In genomic region chrX:101462892-101463291, GRCh38 we compare ENCODE assay signal across 8 cellular contexts. TPM values are rescaled to one million over a fixed set of nuclear protein-coding genes. Genes with fewer than 3 reads are reported as not detected.
DNase-seq lines count a peak whose midpoint lies in the region; ATAC-seq and TF ChIP-seq lines count a peak whose summit lies in the region.

No MANE protein-coding gene starts in this region.

- no peak for ATAC-seq in activated CD4-positive, CD25-positive, alpha-beta regulatory T cell treated with anti-CD3 and anti-CD28 coated beads, Interleukin-2, amount 50 U/mL, for 24 hours
- no peak for ATAC-seq in left ventricle myocardium superior

- in situ Hi-C loops in HAP-1 (cut with MboI; ENCODE audit: low sequenced_read_pairs) = no loop called here

- no peaks in the 10 kb centered on the region for H3K4me1 ChIP-seq in HAP-1

- DNase-seq in AG10803 (ENCODE audit: low read depth) (peak; percentile 21), HAP-1 (ENCODE audit: low spot score in 2 of 2) (peak; percentile 30 to 31), NCI-H82 (lab: John Stamatoyannopoulos, UW) (peak; percentile 56), fibroblast of pulmonary artery (ENCODE audit: low read depth) (peak; percentile 41), left ventricle myocardium superior (no peak), SIG-M5 (lab: John Stamatoyannopoulos, UW) (no peak)
- DNase-seq in stimulated activated naive CD4-positive, alpha-beta T cell (lab: John Stamatoyannopoulos, UW) = no peak

- intact Hi-C loops in left ventricle myocardium superior (cut with micrococcal nuclease) = no loop called here

- H3K9me3 ChIP-seq in HAP-1 = no peaks in the 10 kb centered on the region

- peaks cover 3% of the 10 kb centered on the region for H3K27me3 ChIP-seq in HAP-1 (ENCODE audit: low read depth)

- TF ChIP-seq CTCF in AG10803 (conservative IDR thresholded peaks at IDR 0.05; ENCODE audit: low read length) = peak; percentile 47
- peak; percentile 42 for TF ChIP-seq CTCF in fibroblast of pulmonary artery (IDR thresholded peaks at IDR 0.05; ENCODE audit: low read length, missing control alignments)

- H3K4me3 ChIP-seq in AG10803 (ENCODE audit: low read length) (no peak overlapping the region), HAP-1 (no peak overlapping the region), fibroblast of pulmonary artery (replicated peaks; ENCODE audit: low read depth, low read length) (no peak overlapping the region)

- H3K36me3 ChIP-seq in HAP-1 (replicated peaks) = no peaks in the 10 kb centered on the region

RNA-seq across cellular contexts. Expression of gene ARMCX4, which starts 22.4 kb away (rescaled TPM):
- 5.5 TPM for total RNA-seq in left ventricle myocardium superior

RNA-seq across cellular contexts. Expression of gene HNRNPH2, which starts 54.9 kb away (rescaled TPM):
- total RNA-seq in left ventricle myocardium superior = 54.4 TPM

RNA-seq across cellular contexts. Expression of gene GLA, which starts 55.2 kb away (rescaled TPM):
- 8.0 TPM for total RNA-seq in left ventricle myocardium superior

Comparison
In these comparisons a context has a peak if more than half of its experiments do, and no peak if none do; other contexts are left out.
1. DNase-seq: peak in AG10803 (single experiment), HAP-1 (2 of 2), NCI-H82 (single experiment) and fibroblast of pulmonary artery (single experiment); none in stimulated activated naive CD4-positive, alpha-beta T cell (0 of 6), left ventricle myocardium superior (single experiment) and SIG-M5 (single experiment).